In the genomic region with DNA sequence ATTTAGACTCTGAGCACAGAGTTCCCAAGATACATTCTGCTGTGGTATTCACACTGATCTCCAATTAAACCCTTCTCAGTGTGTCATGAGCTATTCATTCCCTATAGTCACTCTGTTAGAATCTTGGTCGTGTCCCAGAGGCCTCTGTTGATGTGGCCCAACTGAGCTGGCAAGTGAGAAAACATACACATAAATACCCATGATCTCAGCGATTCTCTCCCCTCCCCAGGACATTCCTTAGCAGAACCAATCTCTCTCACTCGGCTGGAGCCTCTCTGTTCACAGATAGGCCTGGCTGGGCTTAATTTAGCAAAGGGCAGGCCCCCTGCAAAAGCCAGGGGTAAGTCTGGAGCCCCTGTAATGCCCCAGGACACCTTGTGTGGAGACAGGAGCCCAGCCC, we compare ENCODE assay signal across 8 cellular contexts.
DNase-seq lines count a peak whose midpoint lies in the region; ATAC-seq and TF ChIP-seq lines count a peak whose summit lies in the region.
"Not testable (repeated sequence)": the region's sequence is repeated elsewhere in the genome, so short reads cannot be mapped to it uniquely, and the experiment has no call there.

No MANE protein-coding gene starts in this region.

- H4K91ac ChIP-seq in IMR-90 (ENCODE audit: insufficient read depth, low read depth, low read length): not testable (repeated sequence)

- POLR2A ChIA-PET in IMR-90 (lab: Charles Lee; ENCODE audit: unreplicated experiment); WTC11 (lab: Charles Lee): not testable (repeated sequence)

- H3K18ac ChIP-seq in IMR-90 (ENCODE audit: low read depth, low read length): not testable (repeated sequence)

- BruUV-seq in IMR-90 (replicated peaks; lab: Mats Ljungman, UMichigan): not testable (repeated sequence)

- not testable (repeated sequence) for H3K14ac ChIP-seq in IMR-90 (replicated peaks; ENCODE audit: low read depth, low read length)

- CTCF ChIA-PET in IMR-90 (lab: Yijun Ruan, JAX); WTC11 (lab: Charles Lee): not testable (repeated sequence)

- not testable (repeated sequence) for H3K27me3 Mint-ChIP-seq in WTC11 (ENCODE audit: low read depth)

- H3K4me3 Mint-ChIP-seq in WTC11: not testable (repeated sequence)

- H3K4ac ChIP-seq in IMR-90 (ENCODE audit: low read depth, low read length): not testable (repeated sequence)

- dilution Hi-C loops in IMR-90 (cut with HindIII; ENCODE audit: low sequenced_read_pairs, unreplicated experiment): not testable (repeated sequence)

- not testable (repeated sequence) for H3K9me3 Mint-ChIP-seq in WTC11

- ATAC-seq in IMR-90 (ENCODE audit: low read depth): peak; percentile 92
- peak; percentile 88 for ATAC-seq in WTC11
- ATAC-seq in foreskin keratinocyte: peak; percentile 41
- ATAC-seq in heart left ventricle: peak; percentile 88 to 92 (median 89)
- ATAC-seq in right cardiac atrium: peak; percentile 90 to 91
- ATAC-seq in omental fat pad (ENCODE audit: low FRiP score): peak; percentile 68
- ATAC-seq in gastrocnemius medialis: peak; percentile 83 to 86
- ATAC-seq in aorta (ENCODE audit: low FRiP score): peak; percentile 90

- not testable (repeated sequence) for TF ChIP-seq RAD21 in IMR-90 (IDR thresholded peaks at IDR 0.05; ENCODE audit: low read length)

- H2AK9ac ChIP-seq in IMR-90 (replicated peaks; ENCODE audit: low read depth, low read length, poor library complexity): not testable (repeated sequence)

- H3K9me3 ChIP-seq in IMR-90 (ENCODE audit: control insufficient read depth, insufficient read depth, low read length); heart left ventricle; right cardiac atrium (ENCODE audit: control insufficient read depth, low read length); gastrocnemius medialis; aorta (ENCODE audit: control insufficient read depth, low read length): not testable (repeated sequence)

- intact Hi-C loops in IMR-90 (cut with micrococcal nuclease); heart left ventricle (cut with DNase I); right cardiac atrium (cut with DNase I); gastrocnemius medialis (cut with DNase I; ENCODE audit: low total_unique reads); aorta (cut with DNase I): not testable (repeated sequence)

- H3K4me1 ChIP-seq in IMR-90 (ENCODE audit: control insufficient read depth, insufficient read depth, low read length); foreskin keratinocyte; heart left ventricle; right cardiac atrium (ENCODE audit: control insufficient read depth, insufficient read depth, low read length); gastrocnemius medialis; aorta (ENCODE audit: control insufficient read depth in 1 of 2, insufficient read depth in 2 of 2, low read length in 2 of 2): not testable (repeated sequence)

- H3K36me3 Mint-ChIP-seq in WTC11: not testable (repeated sequence)

- H2AFZ ChIP-seq in IMR-90 (replicated peaks; ENCODE audit: low read length, poor library complexity): not testable (repeated sequence)

- H4K20me1 ChIP-seq in IMR-90 (ENCODE audit: insufficient read depth, low read length): not testable (repeated sequence)

- not testable (repeated sequence) for H3K23ac ChIP-seq in IMR-90 (ENCODE audit: low read depth, low read length)

- in situ Hi-C loops in IMR-90 (cut with MboI; ENCODE audit: low sequenced_read_pairs); gastrocnemius medialis (cut with MboI; ENCODE audit: low sequenced_read_pairs in 4 of 4): not testable (repeated sequence)

- H2BK120ac ChIP-seq in IMR-90 (ENCODE audit: low read depth, low read length): not testable (repeated sequence)

- not testable (repeated sequence) for H2BK20ac ChIP-seq in IMR-90 (ENCODE audit: low read depth, low read length)

- not testable (repeated sequence) for H3K36me3 ChIP-seq in IMR-90 (ENCODE audit: control insufficient read depth, insufficient read depth, low read length); heart left ventricle; gastrocnemius medialis; aorta (ENCODE audit: control insufficient read depth in 1 of 2, insufficient read depth in 2 of 2, low read length in 1 of 2)

- H2BK5ac ChIP-seq in IMR-90 (ENCODE audit: low read depth, low read length, poor library complexity, severe bottlenecking): not testable (repeated sequence)

- not testable (repeated sequence) for H2AK5ac ChIP-seq in IMR-90 (ENCODE audit: low read depth, low read length)

- not testable (repeated sequence) for H3K56ac ChIP-seq in IMR-90 (ENCODE audit: extremely low read depth, insufficient read depth, low read length)

- not testable (repeated sequence) for H3K27ac ChIP-seq in IMR-90 (ENCODE audit: insufficient read depth, low read length); foreskin keratinocyte; heart left ventricle; right cardiac atrium (ENCODE audit: low read length); gastrocnemius medialis; aorta (ENCODE audit: low read depth in 1 of 2, low read length in 2 of 2)

- not testable (repeated sequence) for H3K4me3 ChIP-seq in IMR-90 (ENCODE audit: insufficient read depth, low read depth, low read length); heart left ventricle; right cardiac atrium (ENCODE audit: low read length); gastrocnemius medialis; aorta (ENCODE audit: low read length in 2 of 2)

- not testable (repeated sequence) for H4K8ac ChIP-seq in IMR-90 (ENCODE audit: low read depth in 2 of 2, low read length in 2 of 2)

- H3K9ac ChIP-seq in IMR-90 (ENCODE audit: low read depth, low read length): not testable (repeated sequence)

- TF ChIP-seq CTCF in IMR-90 (conservative IDR thresholded peaks at IDR 0.05; ENCODE audit: low read depth, low read length); WTC11 (IDR thresholded peaks at IDR 0.05); foreskin keratinocyte (conservative IDR thresholded peaks at IDR 0.05); heart left ventricle (IDR thresholded peaks at IDR 0.05); omental fat pad (IDR thresholded peaks at IDR 0.05); gastrocnemius medialis (IDR thresholded peaks at IDR 0.05 in 4 of 5, conservative IDR thresholded peaks at IDR 0.05 in 1 of 5): not testable (repeated sequence)

- H3K27me3 ChIP-seq in IMR-90 (ENCODE audit: control insufficient read depth, insufficient read depth, low read length); foreskin keratinocyte; heart left ventricle; right cardiac atrium (ENCODE audit: control insufficient read depth, insufficient read depth); gastrocnemius medialis; aorta (ENCODE audit: control insufficient read depth in 1 of 2, insufficient read depth in 2 of 2, low read length in 1 of 2): not testable (repeated sequence)

- not testable (repeated sequence) for H3K27ac Mint-ChIP-seq in WTC11

- H3K4me2 ChIP-seq in IMR-90 (ENCODE audit: low read depth, low read length): not testable (repeated sequence)

- not testable (repeated sequence) for DNase-seq in IMR-90; WTC11 (ENCODE audit: low spot score); foreskin keratinocyte; heart left ventricle; right cardiac atrium; omental fat pad (ENCODE audit: low spot score); gastrocnemius medialis; aorta

- H2BK15ac ChIP-seq in IMR-90 (ENCODE audit: low read depth, low read length): not testable (repeated sequence)

- H4K5ac ChIP-seq in IMR-90 (ENCODE audit: low read depth, low read length): not testable (repeated sequence)

- not testable (repeated sequence) for TF ChIP-seq POLR2A in IMR-90 (IDR thresholded peaks at IDR 0.05; ENCODE audit: low read depth, low read length); heart left ventricle (IDR thresholded peaks at IDR 0.05); gastrocnemius medialis (IDR thresholded peaks at IDR 0.05)

- H3K79me1 ChIP-seq in IMR-90 (ENCODE audit: low read depth in 1 of 2, low read length in 2 of 2): not testable (repeated sequence)

- WGBS in IMR-90 (ENCODE audit: extremely low coverage in 2 of 2, insufficient read length in 1 of 2), 2 experiments: no CpG with 5 or more reads among the region's 3 CpGs
- no CpG with 5 or more reads among the region's 3 CpGs for WGBS in heart left ventricle, 4 donors
- no CpG with 5 or more reads among the region's 3 CpGs for WGBS in right cardiac atrium
- no CpG with 5 or more reads among the region's 3 CpGs for WGBS in aorta, 2 donors

- not testable (repeated sequence) for H3K9me1 ChIP-seq in IMR-90 (ENCODE audit: insufficient read depth, low read length)

- H3K4me1 Mint-ChIP-seq in WTC11: not testable (repeated sequence)

Comparison
In these comparisons a context has a peak if more than half of its experiments do, and no peak if none do; other contexts are left out.
1. ATAC-seq: peak in every context shown above with its lines; median percentile 92 in IMR-90; 90 in right cardiac atrium; 90 in aorta; 89 in heart left ventricle; 88 in WTC11; 84 in gastrocnemius medialis; 68 in omental fat pad; 41 in foreskin keratinocyte.